In genomic region chr3:188153498-188153948, GRCh38 we compare ENCODE assay signal across 8 cellular contexts. TPM values are rescaled to one million over a fixed set of nuclear protein-coding genes. Genes with fewer than 3 reads are reported as not detected.
A peak's percentile ranks its signal among the peaks of the same experiment; 100 is the strongest.
DNase-seq lines count a peak whose midpoint lies in the region; ATAC-seq and TF ChIP-seq lines count a peak whose summit lies in the region.

No MANE protein-coding gene starts in this region.

- POLR2A ChIA-PET in CD8-positive, alpha-beta memory T cell (lab: Charles Lee), result interaction anchor here (0.7 to 1.5 kb wide), 4 partner anchors 17 to 412 kb away, joined by 3 to 4 read pairs (median 4); no protein-coding TSS in a partner anchor
- POLR2A ChIA-PET in MCF 10A (lab: Yijun Ruan, JAX), result interaction anchor here (0.6 to 3.9 kb wide), 37 partner anchors 10 to 802 kb away, joined by 3 to 64 read pairs (median 5); partner anchors contain the start of gene BCL6

- no peaks in the 10 kb centered on the region for H3K36me3 ChIP-seq in CD8-positive, alpha-beta memory T cell (ENCODE audit: insufficient read depth, low read length)
- H3K36me3 ChIP-seq in SU-DHL-6 (ENCODE audit: low read length) (no peaks in the 10 kb centered on the region), rectal smooth muscle tissue (ENCODE audit: control insufficient read depth, insufficient read depth, low read length) (no peaks in the 10 kb centered on the region)

- ATAC-seq in GM21447 (IDR thresholded peaks at IDR 0.05; ENCODE audit: unreplicated experiment), result peak; percentile 16

- DNase-seq in CD8-positive, alpha-beta memory T cell, result peak; percentile 8 to 61 (median 36)
- DNase-seq in LoVo (ENCODE audit: low spot score), result peak; percentile 81
- DNase-seq in MCF 10A (ENCODE audit: unreplicated experiment), result peak; percentile 93
- DNase-seq in iPS DF 19.7 (ENCODE audit: low read depth, low spot score), result peak; percentile 82
- DNase-seq in NCI-H526 treated with DMSO at 0.1 percent for 48 hours (lab: John Stamatoyannopoulos, UW), result no peak

- H3K9me2 ChIP-seq in SU-DHL-6 (replicated peaks; ENCODE audit: insufficient read depth, low read length), result no peaks in the 10 kb centered on the region

- peak overlapping the region; percentile 83 to 95 (median 90) for H3K4me3 Mint-ChIP-seq in CD8-positive, alpha-beta memory T cell
- H3K4me3 Mint-ChIP-seq in MCF 10A (ENCODE audit: unreplicated experiment), result peak overlapping the region; percentile 90

- TF ChIP-seq CTCF in SU-DHL-6 (IDR thresholded peaks at IDR 0.05; ENCODE audit: insufficient read depth, low read length, poor library complexity, severe bottlenecking) (no peak), MCF 10A (IDR thresholded peaks at IDR 0.05; ENCODE audit: unreplicated experiment) (no peak)

- peaks cover 0 to 3% (median 1%) of the 10 kb centered on the region in 3 donors for H3K36me3 Mint-ChIP-seq in CD8-positive, alpha-beta memory T cell
- H3K36me3 Mint-ChIP-seq in MCF 10A (ENCODE audit: insufficient read depth, unreplicated experiment), result peaks cover 19% of the 10 kb centered on the region

- BruUV-seq in MCF 10A (replicated peaks; lab: Mats Ljungman, UMichigan), result no TSS peak

- no peaks in the 10 kb centered on the region for H3K27me3 Mint-ChIP-seq in CD8-positive, alpha-beta memory T cell
- no peaks in the 10 kb centered on the region for H3K27me3 Mint-ChIP-seq in MCF 10A (ENCODE audit: insufficient read depth, unreplicated experiment)

- peak overlapping the region; percentile 74 for H3K4me2 ChIP-seq in SU-DHL-6 (ENCODE audit: low read depth, low read length, poor library complexity, severe bottlenecking)

- H3K27ac ChIP-seq in CD8-positive, alpha-beta memory T cell (ENCODE audit: low read depth, low read length), result no peak overlapping the region
- H3K27ac ChIP-seq in SU-DHL-6 (ENCODE audit: low read depth, low read length) (peak overlapping the region; percentile 46), rectal smooth muscle tissue (ENCODE audit: low read depth, low read length) (peak overlapping the region; percentile 98)

- peaks cover 49 to 70% (median 55%) of the 10 kb centered on the region in 3 donors for H3K4me1 Mint-ChIP-seq in CD8-positive, alpha-beta memory T cell
- H3K4me1 Mint-ChIP-seq in MCF 10A (ENCODE audit: insufficient read depth, unreplicated experiment), result peaks cover 42% of the 10 kb centered on the region

- CTCF ChIA-PET in CD8-positive, alpha-beta memory T cell (lab: Charles Lee), result interaction anchor here (0.7 to 2.5 kb wide), 5 partner anchors 18 to 415 kb away, joined by 3 to 9 read pairs (median 3); no protein-coding TSS in a partner anchor
- CTCF ChIA-PET in MCF 10A (lab: Yijun Ruan, JAX), result interaction anchor here (0.6 to 2.5 kb wide), 5 partner anchors 69 to 763 kb away, joined by 3 to 12 read pairs (median 4); no protein-coding TSS in a partner anchor

- no peak overlapping the region for H2AFZ ChIP-seq in SU-DHL-6 (ENCODE audit: low read depth, low read length, severe bottlenecking)

- no peaks in the 10 kb centered on the region for H3K27me3 ChIP-seq in CD8-positive, alpha-beta memory T cell (ENCODE audit: insufficient read depth, low read length, poor library complexity, severe bottlenecking)
- H3K27me3 ChIP-seq in SU-DHL-6 (ENCODE audit: low read length) (no peaks in the 10 kb centered on the region), rectal smooth muscle tissue (ENCODE audit: control insufficient read depth, insufficient read depth, low read length) (no peaks in the 10 kb centered on the region)

- peaks cover 10% of the 10 kb centered on the region for H3F3A ChIP-seq in SU-DHL-6 (ENCODE audit: insufficient read depth)

- H4K20me1 ChIP-seq in SU-DHL-6 (ENCODE audit: low read depth, low read length), result no peaks in the 10 kb centered on the region

- H3K27ac Mint-ChIP-seq in CD8-positive, alpha-beta memory T cell, result peak overlapping the region; percentile 48 to 96 (median 86)
- peak overlapping the region; percentile 96 for H3K27ac Mint-ChIP-seq in MCF 10A (ENCODE audit: low read depth, unreplicated experiment)

- no peaks in the 10 kb centered on the region for H3K79me2 ChIP-seq in SU-DHL-6 (ENCODE audit: insufficient read depth, low read length)

- H3K9ac ChIP-seq in SU-DHL-6 (ENCODE audit: low read length) (peak overlapping the region; percentile 75), rectal smooth muscle tissue (ENCODE audit: low read length) (peak overlapping the region; percentile 95)

- peaks cover 25% of the 10 kb centered on the region for H3K4me1 ChIP-seq in CD8-positive, alpha-beta memory T cell (ENCODE audit: insufficient read depth, low read length)
- H3K4me1 ChIP-seq in rectal smooth muscle tissue (ENCODE audit: control insufficient read depth, insufficient read depth, low read length), result peaks cover 39% of the 10 kb centered on the region

- intact Hi-C loops in MCF 10A (cut with micrococcal nuclease), result loop anchor here (1.0 to 10.0 kb wide), 7 partner anchors 34 to 799 kb away; partner anchors contain the start of gene BCL6

- peak overlapping the region; percentile 72 for H3K4me3 ChIP-seq in CD8-positive, alpha-beta memory T cell (ENCODE audit: low read length)
- peak overlapping the region; percentile 70 for H3K4me3 ChIP-seq in SU-DHL-6 (ENCODE audit: insufficient read depth, low read length, poor library complexity, severe bottlenecking)
- H3K4me3 ChIP-seq in rectal smooth muscle tissue (ENCODE audit: low read length), result peak overlapping the region; percentile 98

- H3K9me3 ChIP-seq in CD8-positive, alpha-beta memory T cell (ENCODE audit: low read length), result no peaks in the 10 kb centered on the region
- H3K9me3 ChIP-seq in SU-DHL-6 (ENCODE audit: insufficient read depth, low read length), result no peaks in the 10 kb centered on the region

- H3K9me3 Mint-ChIP-seq in CD8-positive, alpha-beta memory T cell, result no peaks in the 10 kb centered on the region
- no peaks in the 10 kb centered on the region for H3K9me3 Mint-ChIP-seq in MCF 10A (ENCODE audit: unreplicated experiment)

RNA-seq across cellular contexts. Expression of gene LPP, which starts 0.4 kb away (rescaled TPM):
- total RNA-seq in CD8-positive, alpha-beta memory T cell, result 10 to 100 TPM; 13.4 to 18.0 TPM
- 23.5 TPM for polyA plus RNA-seq in CD8-positive, alpha-beta memory T cell
- total RNA-seq in MCF 10A (2022), result 107 and 117 TPM in 2 replicates
